In genomic region chr15:95557226-95558046, GRCh38 we compare ENCODE assay signal across 10 cellular contexts.
DNase-seq lines count a peak whose midpoint lies in the region; ATAC-seq and TF ChIP-seq lines count a peak whose summit lies in the region.
"Had no signal": no experiment of that assay in that cellular context is flagged by ENCODE, and none has a peak within 500 bp of the region (broad histone marks: within the 10 kb centered on the region; RNA-seq: fewer than 3 reads in every experiment).

No MANE protein-coding gene starts in this region.

- no peaks in the 10 kb centered on the region for H4K20me1 ChIP-seq in fibroblast of lung (ENCODE audit: control insufficient read depth, extremely low read depth, insufficient read depth, low read length)
- H4K20me1 ChIP-seq: BLaER1 had no signal

- H3K27me3 ChIP-seq in Panc1 (ENCODE audit: control insufficient read depth, insufficient read depth, low read length) (no peaks in the 10 kb centered on the region), fibroblast of lung (ENCODE audit: control insufficient read depth, insufficient read depth, low read length) (no peaks in the 10 kb centered on the region)
- H3K27me3 ChIP-seq: BLaER1 had no signal

- no peak overlapping the region for H2AFZ ChIP-seq in fibroblast of lung (ENCODE audit: low read length)

- ATAC-seq in Panc1: peak; percentile 84
- no peak for ATAC-seq in GM18873 (IDR thresholded peaks at IDR 0.05; ENCODE audit: low FRiP score, unreplicated experiment)
- no peak for ATAC-seq in HG02885 (IDR thresholded peaks at IDR 0.05; ENCODE audit: poor library complexity, unreplicated experiment)

- POLR2A ChIA-PET in Panc1 (lab: Charles Lee): no interaction called here

- intact Hi-C loops in Panc1 (cut with micrococcal nuclease; ENCODE audit: unreplicated experiment): no loop called here

- no peaks in the 10 kb centered on the region for H3K4me1 ChIP-seq in Panc1 (ENCODE audit: control insufficient read depth, insufficient read depth, low read length)
- peaks cover 11% of the 10 kb centered on the region for H3K4me1 ChIP-seq in fibroblast of lung (ENCODE audit: control insufficient read depth, extremely low read depth, insufficient read depth, low read length)
- H3K4me1 ChIP-seq: BLaER1 had no signal

- no peak overlapping the region for H3K4me2 ChIP-seq in fibroblast of lung (ENCODE audit: extremely low read depth, insufficient read depth, low read length)
- H3K4me2 ChIP-seq: BLaER1 had no signal

- CTCF ChIA-PET in Panc1 (lab: Charles Lee): no interaction called here

- H3K4me3 ChIP-seq in Panc1 (ENCODE audit: low read depth in 2 of 2, low read length in 2 of 2): no peak overlapping the region
- no peak overlapping the region for H3K4me3 ChIP-seq in fibroblast of lung (replicated peaks in 1 of 4; ENCODE audit: control extremely low read depth in 1 of 4, insufficient read depth in 1 of 4, low read depth in 3 of 4, low read length in 4 of 4)
- H3K4me3 ChIP-seq in retinal pigment epithelial cell (ENCODE audit: low read length): no peak overlapping the region
- H3K4me3 ChIP-seq: BLaER1 had no signal

- H3K27ac ChIP-seq in Panc1 (ENCODE audit: low read length) (no peak overlapping the region), fibroblast of lung (ENCODE audit: insufficient read depth, low read length) (peak overlapping the region; percentile 66)
- H3K27ac ChIP-seq: BLaER1 had no signal

- no peak overlapping the region for H3K9ac ChIP-seq in fibroblast of lung (ENCODE audit: insufficient read depth, low read length)
- H3K9ac ChIP-seq: BLaER1 had no signal

- no TSS peak for BruUV-seq in Panc1 (replicated peaks; lab: Mats Ljungman, UMichigan)

- TF ChIP-seq CTCF in Panc1 (IDR thresholded peaks at IDR 0.05) (no peak), fibroblast of lung (conservative IDR thresholded peaks at IDR 0.05 in 1 of 2, IDR thresholded peaks at IDR 0.05 in 1 of 2; ENCODE audit: low read depth in 1 of 2, low read length in 2 of 2) (no peak), retinal pigment epithelial cell (conservative IDR thresholded peaks at IDR 0.05; ENCODE audit: low read depth, low read length) (no peak)

- H3K36me3 ChIP-seq in Panc1 (ENCODE audit: control insufficient read depth, insufficient read depth, low read length): no peaks in the 10 kb centered on the region
- no peaks in the 10 kb centered on the region for H3K36me3 ChIP-seq in fibroblast of lung (ENCODE audit: control insufficient read depth, insufficient read depth, low read length)
- H3K36me3 ChIP-seq: BLaER1 had no signal

- H3K79me2 ChIP-seq in fibroblast of lung (ENCODE audit: control insufficient read depth, insufficient read depth, low read length): no peaks in the 10 kb centered on the region

- no peaks in the 10 kb centered on the region for H3K9me3 ChIP-seq in Panc1 (ENCODE audit: control insufficient read depth, insufficient read depth, low read depth, low read length)
- H3K9me3 ChIP-seq in fibroblast of lung (ENCODE audit: control insufficient read depth, insufficient read depth, low read depth, low read length): no peaks in the 10 kb centered on the region
- H3K9me3 ChIP-seq: BLaER1 had no signal

- peak; percentile 46 for DNase-seq in SIG-M5 treated with dmso at 0.1 percent for 504 hours (lab: John Stamatoyannopoulos, UW; ENCODE audit: unreplicated experiment)
- DNase-seq in SIG-M5 (lab: John Stamatoyannopoulos, UW): no peak
- peak; percentile 68 for DNase-seq in Panc1 (ENCODE audit: low read depth, low spot score)
- DNase-seq in fibroblast of lung (ENCODE audit: low read depth in 2 of 2): peak; percentile 93 to 96
- DNase-seq in retinal pigment epithelial cell (ENCODE audit: low read depth): peak; percentile 88
- DNase-seq in D341Med (ENCODE audit: low spot score): no peak
- DNase-seq: activated B cell treated with CpG ODN at 0.5 μM for 24 hours had no signal

- in situ Hi-C loops in Panc1 (cut with HindIII; ENCODE audit: low pct_unique_long_range_greater_than_20kb, low sequenced_read_pairs): no loop called here

Comparison
In these comparisons a context has a peak if more than half of its experiments do, and no peak if none do; other contexts are left out.
1. DNase-seq: peak in SIG-M5 treated with dmso at 0.1 percent for 504 hours (single experiment), Panc1 (single experiment), fibroblast of lung (2 of 2) and retinal pigment epithelial cell (single experiment); none in SIG-M5 (single experiment) and D341Med (single experiment).